10 cellular contexts compared by ENCODE assay signal in genomic region chr4:147361726-147362125, GRCh38.
DNase-seq lines count a peak whose midpoint lies in the region; ATAC-seq lines count a peak whose summit lies in the region.
"Had no signal": no experiment of that assay in that cellular context is flagged by ENCODE, and none has a peak within 500 bp of the region (broad histone marks: within the 10 kb centered on the region; RNA-seq: fewer than 3 reads in every experiment).

No MANE protein-coding gene starts in this region.

- POLR2A ChIA-PET in activated CD4-positive, alpha-beta T cell treated with anti-CD3 and anti-CD28 coated beads for 36 hours (lab: Charles Lee), result no interaction called here

- no peak overlapping the region for H3K4me3 Mint-ChIP-seq in activated CD4-positive, alpha-beta T cell treated with anti-CD3 and anti-CD28 coated beads for 36 hours

- H3K9me3 ChIP-seq in adipocyte (ENCODE audit: control insufficient read depth, low read length), result no peaks in the 10 kb centered on the region
- H3K9me3 ChIP-seq in trophoblast cell (ENCODE audit: insufficient read depth, low read depth, low read length), result no peaks in the 10 kb centered on the region
- H3K9me3 ChIP-seq in HAP-1, result no peaks in the 10 kb centered on the region

- no peak overlapping the region for H3K4ac ChIP-seq in trophoblast cell (ENCODE audit: low read depth, low read length)

- peaks cover 3% of the 10 kb centered on the region for H3K27me3 Mint-ChIP-seq in activated CD4-positive, alpha-beta T cell treated with anti-CD3 and anti-CD28 coated beads for 36 hours

- intact Hi-C loops in activated CD4-positive, alpha-beta T cell treated with anti-CD3 and anti-CD28 coated beads for 36 hours (cut with DNase I, micrococcal nuclease), result no loop called here

- no peak overlapping the region for H3K23ac ChIP-seq in trophoblast cell (ENCODE audit: low read length)

- peak overlapping the region; percentile 78 for H3K27ac ChIP-seq in trophoblast cell (ENCODE audit: low read depth, low read length)

- no peak overlapping the region for H3K18ac ChIP-seq in trophoblast cell (ENCODE audit: low read length)

- H3K79me1 ChIP-seq in trophoblast cell (ENCODE audit: low read length), result peaks cover 14% of the 10 kb centered on the region

- no peak overlapping the region for H2BK12ac ChIP-seq in trophoblast cell (ENCODE audit: low read length)

- H3K36me3 ChIP-seq in adipocyte (ENCODE audit: control insufficient read depth, insufficient read depth, low read length, severe bottlenecking) (no peaks in the 10 kb centered on the region), trophoblast cell (ENCODE audit: control insufficient read depth in 1 of 2, insufficient read depth in 2 of 2, low read length in 2 of 2) (no peaks in the 10 kb centered on the region), HAP-1 (replicated peaks) (no peaks in the 10 kb centered on the region)

- H3K4me2 ChIP-seq in trophoblast cell (ENCODE audit: low read length), result no peak overlapping the region

- WGBS in trophoblast cell (ENCODE audit: extremely low coverage, insufficient coverage, insufficient read length), result no CpG with 5 or more reads among the region's 1 CpG

- H3K9ac ChIP-seq in adipocyte (ENCODE audit: low read length) (peak overlapping the region; percentile 69), trophoblast cell (ENCODE audit: low read length) (no peak overlapping the region)

- no peaks in the 10 kb centered on the region for H3K9me3 Mint-ChIP-seq in activated CD4-positive, alpha-beta T cell treated with anti-CD3 and anti-CD28 coated beads for 36 hours (ENCODE audit: low read depth)

- H4K8ac ChIP-seq in trophoblast cell (ENCODE audit: low read depth, low read length), result no peak overlapping the region

- peak; percentile 82 for DNase-seq in COLO829 (ENCODE audit: low spot score)
- peak; percentile 85 for DNase-seq in adipocyte (ENCODE audit: low read depth)
- DNase-seq in glomerular visceral epithelial cell (ENCODE audit: extremely low spot score), result peak; percentile 39
- peak; percentile 2 to 39 for DNase-seq in trophoblast cell
- DNase-seq in G401 (ENCODE audit: low spot score), result no peak
- DNase-seq in T-helper 1 cell, result no peak
- no peak for DNase-seq in HAP-1 (ENCODE audit: low spot score in 2 of 2)
- DNase-seq in activated CD4-positive, alpha-beta T cell treated with anti-CD3 and anti-CD28 coated beads for 36 hours, result no peak
- DNase-seq: effector memory CD4-positive, alpha-beta T cell; KBM-7 had no signal

- peaks cover 1% of the 10 kb centered on the region for H3K79me2 ChIP-seq in trophoblast cell (ENCODE audit: control insufficient read depth, insufficient read depth, low read length, poor library complexity)

- in situ Hi-C loops in G401 (cut with HindIII; ENCODE audit: low sequenced_read_pairs), result no loop called here
- in situ Hi-C loops in HAP-1 (cut with MboI; ENCODE audit: low sequenced_read_pairs), result no loop called here

- H4K12ac ChIP-seq in trophoblast cell (ENCODE audit: low read depth, low read length), result no peak overlapping the region

- no peaks in the 10 kb centered on the region for H3K4me1 Mint-ChIP-seq in activated CD4-positive, alpha-beta T cell treated with anti-CD3 and anti-CD28 coated beads for 36 hours

- H2AFZ ChIP-seq in trophoblast cell (ENCODE audit: insufficient read depth, low read length, poor library complexity), result no peak overlapping the region

- ATAC-seq in activated CD4-positive, alpha-beta T cell treated with anti-CD3 and anti-CD28 coated beads for 36 hours, result no peak

- no peak overlapping the region for H3K14ac ChIP-seq in trophoblast cell (ENCODE audit: low read length)

- H4K91ac ChIP-seq in trophoblast cell (ENCODE audit: low read depth, low read length), result no peak overlapping the region

- peaks cover 38% of the 10 kb centered on the region for H3K4me1 ChIP-seq in adipocyte (ENCODE audit: control insufficient read depth, insufficient read depth, low read length)
- H3K4me1 ChIP-seq in trophoblast cell (ENCODE audit: control insufficient read depth in 1 of 2, insufficient read depth in 2 of 2, low read length in 2 of 2), result peaks cover 4 to 6% of the 10 kb centered on the region in 2 experiments
- no peaks in the 10 kb centered on the region for H3K4me1 ChIP-seq in HAP-1

- no peak overlapping the region for H2BK120ac ChIP-seq in trophoblast cell (ENCODE audit: insufficient read depth, low read length, poor library complexity)

- H3K27me3 ChIP-seq in adipocyte (replicated peaks; ENCODE audit: control insufficient read depth, insufficient read depth, low read length), result no peaks in the 10 kb centered on the region
- H3K27me3 ChIP-seq in trophoblast cell (ENCODE audit: insufficient read depth, low read length), result no peaks in the 10 kb centered on the region
- no peaks in the 10 kb centered on the region; the same call in 1 of the 2 replicates for H3K27me3 ChIP-seq in HAP-1 (ENCODE audit: low read depth)

- no peaks in the 10 kb centered on the region for H3K36me3 Mint-ChIP-seq in activated CD4-positive, alpha-beta T cell treated with anti-CD3 and anti-CD28 coated beads for 36 hours (ENCODE audit: low read depth)

- no peak overlapping the region for H2AK5ac ChIP-seq in trophoblast cell (ENCODE audit: low read length)

- no peak overlapping the region for H3K27ac Mint-ChIP-seq in activated CD4-positive, alpha-beta T cell treated with anti-CD3 and anti-CD28 coated beads for 36 hours

- H2BK5ac ChIP-seq in trophoblast cell (ENCODE audit: low read depth, low read length, poor library complexity), result no peak overlapping the region

- CTCF ChIA-PET in activated CD4-positive, alpha-beta T cell treated with anti-CD3 and anti-CD28 coated beads for 36 hours (lab: Charles Lee), result no interaction called here

- H3K4me3 ChIP-seq in adipocyte (ENCODE audit: low read length) (peak overlapping the region; percentile 23), trophoblast cell (ENCODE audit: low read depth, low read length) (no peak overlapping the region), HAP-1 (no peak overlapping the region)

Comparison
In these comparisons a context has a peak if more than half of its experiments do, and no peak if none do; other contexts are left out.
1. DNase-seq: peak in COLO829 (single experiment), adipocyte (single experiment), glomerular visceral epithelial cell (single experiment) and trophoblast cell (2 of 2); none in G401 (single experiment), T-helper 1 cell (0 of 5), HAP-1 (0 of 2) and activated CD4-positive, alpha-beta T cell treated with anti-CD3 and anti-CD28 coated beads for 36 hours (single experiment).